25 cellular contexts compared by ENCODE assay signal in genomic region chr3:108486272-108486787, GRCh38. TPM values are rescaled to one million over a fixed set of nuclear protein-coding genes. Genes with fewer than 3 reads are reported as not detected.
DNase-seq lines count a peak whose midpoint lies in the region; ATAC-seq and TF ChIP-seq lines count a peak whose summit lies in the region.
"Had no signal": no experiment of that assay in that cellular context is flagged by ENCODE, and none has a peak within 500 bp of the region (broad histone marks: within the 10 kb centered on the region; RNA-seq: fewer than 3 reads in every experiment).

No MANE protein-coding gene starts in this region.

- no peaks in the 10 kb centered on the region for H3K36me3 ChIP-seq in left ventricle myocardium inferior
- H3K36me3 ChIP-seq in endodermal cell (ENCODE audit: control insufficient read depth, insufficient read depth, low read length), result no peaks in the 10 kb centered on the region
- no peaks in the 10 kb centered on the region for H3K36me3 ChIP-seq in neural cell (ENCODE audit: insufficient read depth, low read length)
- H3K36me3 ChIP-seq in naive thymus-derived CD4-positive, alpha-beta T cell (ENCODE audit: control insufficient read depth in 2 of 3, insufficient read depth in 3 of 3, low read length in 3 of 3), result no peaks in the 10 kb centered on the region
- H3K36me3 ChIP-seq: adrenal gland, cardiac muscle cell, gastroesophageal sphincter, Peyer's patch, right lobe of liver, SJSA1 had no signal

- H3K4me3 ChIP-seq in left ventricle myocardium inferior (peak overlapping the region; percentile 31), endodermal cell (ENCODE audit: low read length) (no peak overlapping the region), neural cell (ENCODE audit: low read length) (peak overlapping the region; percentile 49)
- no peak overlapping the region for H3K4me3 ChIP-seq in naive thymus-derived CD4-positive, alpha-beta T cell (ENCODE audit: low read length)
- H3K4me3 ChIP-seq: adrenal gland, cardiac muscle cell, gastroesophageal sphincter, GM12878, Peyer's patch, right lobe of liver, SJSA1, testis had no signal

- no peaks in the 10 kb centered on the region for H4K20me1 ChIP-seq in neural cell (ENCODE audit: insufficient read depth)

- H3K4me3 Mint-ChIP-seq in endodermal cell, result no peak overlapping the region
- H3K4me3 Mint-ChIP-seq in naive thymus-derived CD4-positive, alpha-beta T cell, result no peak overlapping the region
- H3K4me3 Mint-ChIP-seq: CD14-positive monocyte, WTC11 had no signal

- CTCF ChIA-PET in naive thymus-derived CD4-positive, alpha-beta T cell (lab: Charles Lee), result interaction anchor here (1.1 to 1.5 kb wide), 3 partner anchors 11 to 429 kb away, joined by 3 to 5 read pairs (median 5); no protein-coding TSS in a partner anchor

- H3F3A ChIP-seq in neural cell (ENCODE audit: insufficient read depth, low read length, poor library complexity, severe bottlenecking), result no peaks in the 10 kb centered on the region

- POLR2A ChIA-PET in naive thymus-derived CD4-positive, alpha-beta T cell (lab: Charles Lee), result no interaction called here

- H3K4me1 Mint-ChIP-seq in endodermal cell, result peaks cover 16% of the 10 kb centered on the region
- peaks cover 0 to 3% (median 0%) of the 10 kb centered on the region in 7 donors for H3K4me1 Mint-ChIP-seq in naive thymus-derived CD4-positive, alpha-beta T cell

- H3K27ac Mint-ChIP-seq in endodermal cell, result no peak overlapping the region
- no peak overlapping the region for H3K27ac Mint-ChIP-seq in naive thymus-derived CD4-positive, alpha-beta T cell
- H3K27ac Mint-ChIP-seq: CD14-positive monocyte, WTC11 had no signal

- H3K4me1 ChIP-seq in left ventricle myocardium inferior (no peaks in the 10 kb centered on the region), endodermal cell (ENCODE audit: control insufficient read depth, insufficient read depth, low read length) (no peaks in the 10 kb centered on the region)
- no peaks in the 10 kb centered on the region for H3K4me1 ChIP-seq in naive thymus-derived CD4-positive, alpha-beta T cell (ENCODE audit: control insufficient read depth in 2 of 2, insufficient read depth in 2 of 2, low read length in 2 of 2)
- H3K4me1 ChIP-seq: Peyer's patch, right lobe of liver, SJSA1, testis had no signal

- H3K36me3 Mint-ChIP-seq in endodermal cell (ENCODE audit: low read depth), result no peaks in the 10 kb centered on the region
- no peaks in the 10 kb centered on the region for H3K36me3 Mint-ChIP-seq in naive thymus-derived CD4-positive, alpha-beta T cell
- H3K36me3 Mint-ChIP-seq: CD14-positive monocyte, WTC11 had no signal

- no peak overlapping the region for H2AFZ ChIP-seq in neural cell (ENCODE audit: low read depth, low read length)

- H3K27ac ChIP-seq in left ventricle myocardium inferior (replicated peaks), result peak overlapping the region; percentile 20
- peak overlapping the region; percentile 37 for H3K27ac ChIP-seq in endodermal cell (ENCODE audit: low read depth, low read length)
- H3K27ac ChIP-seq in neural cell (ENCODE audit: low read length), result peak overlapping the region; percentile 50
- no peak overlapping the region for H3K27ac ChIP-seq in naive thymus-derived CD4-positive, alpha-beta T cell (ENCODE audit: low read depth, low read length)
- H3K27ac ChIP-seq: adrenal gland, cardiac muscle cell, gastroesophageal sphincter, HL-60, Peyer's patch, right lobe of liver, SJSA1, testis had no signal

- no peaks in the 10 kb centered on the region for H3K9me3 Mint-ChIP-seq in endodermal cell
- no peaks in the 10 kb centered on the region for H3K9me3 Mint-ChIP-seq in naive thymus-derived CD4-positive, alpha-beta T cell
- H3K9me3 Mint-ChIP-seq: CD14-positive monocyte, WTC11 had no signal

- 73 to 75% methylated on average over 3 to 5 of the region's 5 CpGs for WGBS in endodermal cell (ENCODE audit: insufficient coverage in 1 of 2, insufficient read length in 1 of 2), 2 experiments

- no peak overlapping the region for H3K9ac ChIP-seq in endodermal cell (ENCODE audit: extremely low read depth, low read length, poor library complexity, severe bottlenecking)
- no peak overlapping the region for H3K9ac ChIP-seq in neural cell (ENCODE audit: low read length)

- no peak for DNase-seq in left ventricle myocardium inferior
- DNase-seq in left cardiac atrium, result no peak
- no peak for DNase-seq in endodermal cell
- no peak for DNase-seq in naive thymus-derived CD4-positive, alpha-beta T cell
- DNase-seq in epidermal melanocyte (ENCODE audit: insufficient read length, low spot score), result no peak
- no peak for DNase-seq in T-helper 9 cell
- DNase-seq: activated CD4-positive, alpha-beta T cell treated with anti-CD3 and anti-CD28 coated beads, Interleukin-2, amount 50 U/mL, for 4 hours; activated CD8-positive, alpha-beta memory T cell treated with anti-CD3 and anti-CD28 coated beads, Interleukin-2, amount 50 U/mL, for 48 hours; activated effector memory CD4-positive, alpha-beta T cell treated with Interleukin-2 at 50 U/mL for 16 hours; GF-D8; NCI-H2227 treated with DMSO at 0.1 percent for 48 hours; Peyer's patch; right lobe of liver; T-helper 2 cell; testis had no signal

- no peaks in the 10 kb centered on the region for H3K9me3 ChIP-seq in left ventricle myocardium inferior (replicated peaks)
- no peaks in the 10 kb centered on the region for H3K9me3 ChIP-seq in endodermal cell (ENCODE audit: control insufficient read depth, low read length)
- H3K9me3 ChIP-seq in neural cell (ENCODE audit: low read length), result no peaks in the 10 kb centered on the region
- H3K9me3 ChIP-seq in naive thymus-derived CD4-positive, alpha-beta T cell (ENCODE audit: control insufficient read depth in 2 of 3, low read length in 3 of 3), result no peaks in the 10 kb centered on the region
- H3K9me3 ChIP-seq: adrenal gland, gastroesophageal sphincter, Peyer's patch, right lobe of liver, SJSA1, testis had no signal

- intact Hi-C loops in left ventricle myocardium inferior (cut with micrococcal nuclease) (no loop called here), left cardiac atrium (cut with DNase I) (loop anchor here in 1 of 2 donors (10.0 kb wide), 2 partner anchors 428 to 1252 kb away; no protein-coding TSS in a partner anchor)
- intact Hi-C loops in naive thymus-derived CD4-positive, alpha-beta T cell (cut with micrococcal nuclease), result loop anchor here in 1 of 2 donors (5.0 kb wide), 1 partner anchor 536 kb away; no protein-coding TSS in a partner anchor

- no peaks in the 10 kb centered on the region for H3K79me2 ChIP-seq in neural cell (replicated peaks; ENCODE audit: insufficient read depth, low read length)

- no peaks in the 10 kb centered on the region for H3K27me3 ChIP-seq in left ventricle myocardium inferior (ENCODE audit: low read depth)
- no peaks in the 10 kb centered on the region for H3K27me3 ChIP-seq in endodermal cell (ENCODE audit: control insufficient read depth, insufficient read depth, low read length, poor library complexity, severe bottlenecking)
- H3K27me3 ChIP-seq in neural cell (ENCODE audit: insufficient read depth, low read depth, low read length), result no peaks in the 10 kb centered on the region
- no peaks in the 10 kb centered on the region for H3K27me3 ChIP-seq in naive thymus-derived CD4-positive, alpha-beta T cell (ENCODE audit: control insufficient read depth in 2 of 2, insufficient read depth in 2 of 2, low read length in 2 of 2)
- H3K27me3 ChIP-seq: adrenal gland, cardiac muscle cell, gastroesophageal sphincter, Peyer's patch, right lobe of liver, testis had no signal

- ATAC-seq in left cardiac atrium, result no peak
- no peak for ATAC-seq in GM21619 (IDR thresholded peaks at IDR 0.05; ENCODE audit: unreplicated experiment)
- no peak for ATAC-seq in naive thymus-derived CD4-positive, alpha-beta T cell
- ATAC-seq: gastroesophageal sphincter, GM12878, right lobe of liver, WTC11 had no signal

- no peak for TF ChIP-seq RAD21 in neural cell (conservative IDR thresholded peaks at IDR 0.05)

- TF ChIP-seq EP300 in neural cell (conservative IDR thresholded peaks at IDR 0.05; ENCODE audit: poor library complexity, severe bottlenecking), result no peak

- TF ChIP-seq CTCF in left ventricle myocardium inferior (IDR thresholded peaks at IDR 0.05; ENCODE audit: borderline replicate concordance), result no peak
- TF ChIP-seq CTCF in endodermal cell (conservative IDR thresholded peaks at IDR 0.05), result no peak
- TF ChIP-seq CTCF in neural cell (IDR thresholded peaks at IDR 0.05; ENCODE audit: poor library complexity, severe bottlenecking), result no peak

- H3K27me3 Mint-ChIP-seq in endodermal cell (ENCODE audit: insufficient read depth), result no peaks in the 10 kb centered on the region
- H3K27me3 Mint-ChIP-seq in naive thymus-derived CD4-positive, alpha-beta T cell, result peaks cover 0 to 7% (median 0%) of the 10 kb centered on the region in 5 donors

- H3K9me2 ChIP-seq in neural cell (ENCODE audit: insufficient read depth, low read length), result no peaks in the 10 kb centered on the region

- H3K4me2 ChIP-seq in neural cell (ENCODE audit: low read length), result peak overlapping the region; percentile 60

RNA-seq across cellular contexts. Expression of gene MYH15, which starts 24.1 kb away (rescaled TPM):
- total RNA-seq in left ventricle myocardium inferior (0.22 TPM), left cardiac atrium (under 1 TPM; 0.42 to 0.65 TPM), endodermal cell (under 1 TPM; 0.07 to 0.15 TPM)
- 0.46 TPM for polyA plus RNA-seq in endodermal cell (2013, experiment 1 of 2)
- polyA plus RNA-seq in endodermal cell (2013, experiment 2 of 2), result 0.21 TPM
- 0.71 and 0.82 TPM in 2 replicates for polyA plus RNA-seq in neural cell
- polyA minus RNA-seq in neural cell, result 0.69 and 0.73 TPM in 2 replicates
- total RNA-seq in naive thymus-derived CD4-positive, alpha-beta T cell, result under 1 TPM in 4 of 5 experiments, not detected in 1; 0.05 to 0.29 (median 0.10) TPM
- polyA plus RNA-seq in naive thymus-derived CD4-positive, alpha-beta T cell, result not detected
- total RNA-seq: right lobe of liver had no signal
- polyA plus RNA-seq: CD14-positive monocyte had no signal

Comparison
In these comparisons a context has a peak if more than half of its experiments do, and no peak if none do; other contexts are left out.
1. H3K4me3 ChIP-seq: peak in left ventricle myocardium inferior (single experiment) and neural cell (single experiment); none in endodermal cell (single experiment) and naive thymus-derived CD4-positive, alpha-beta T cell (single experiment).